In genomic region chr3:123082370-123083065, GRCh38 we compare ENCODE assay signal across 1 cellular context.
TF ChIP-seq lines count a peak whose summit lies in the region.

No MANE protein-coding gene starts in this region.

TF ChIP-seq in K562, 482 proteins besides CTCF, POLR2A, EP300 and RAD21 (continued from another document and continues in another):
- no peak for TF ChIP-seq STAT6 (CRISPR knock-in tag; IDR thresholded peaks at IDR 0.05)
- no peak for TF ChIP-seq GTF2F1 (IDR thresholded peaks at IDR 0.05; ENCODE audit: low read depth, low read length)
- no peak for TF ChIP-seq UBTF (IDR thresholded peaks at IDR 0.05; ENCODE audit: borderline replicate concordance in 1 of 2, low read depth in 2 of 2, low read length in 2 of 2)
- no peak for TF ChIP-seq DACH1 (IDR thresholded peaks at IDR 0.05; ENCODE audit: partially characterized antibody)
- no peak for TF ChIP-seq LARP7 (IDR thresholded peaks at IDR 0.05)
- no peak for TF ChIP-seq CHAMP1 (IDR thresholded peaks at IDR 0.05)
- TF ChIP-seq ESRRA (IDR thresholded peaks at IDR 0.05; ENCODE audit: borderline replicate concordance, low read depth) = no peak
- no peak for TF ChIP-seq RREB1 (CRISPR knock-in tag; IDR thresholded peaks at IDR 0.05)
- no peak for TF ChIP-seq KLF1 (tag; IDR thresholded peaks at IDR 0.05)
- TF ChIP-seq POLR2AphosphoS2 (IDR thresholded peaks at IDR 0.05; ENCODE audit: low read length) = no peak
- no peak for TF ChIP-seq ZNF133 (CRISPR knock-in tag; IDR thresholded peaks at IDR 0.05)
- peak; percentile 92 for TF ChIP-seq CBFA2T3 (IDR thresholded peaks at IDR 0.05)
- no peak for TF ChIP-seq ZNF592 (IDR thresholded peaks at IDR 0.05)
- TF ChIP-seq NCOR1 (IDR thresholded peaks at IDR 0.05) = peak; percentile 70
- no peak for TF ChIP-seq POLR2H (tag; IDR thresholded peaks at IDR 0.05; ENCODE audit: low read depth)
- TF ChIP-seq CHD7 (IDR thresholded peaks at IDR 0.05; ENCODE audit: low read depth, low read length) = no peak
- no peak for TF ChIP-seq ILK (tag; IDR thresholded peaks at IDR 0.05; ENCODE audit: borderline replicate concordance, low read depth)
- TF ChIP-seq BRD4 (IDR thresholded peaks at IDR 0.05) = no peak
- TF ChIP-seq CBFA2T2 (conservative IDR thresholded peaks at IDR 0.05) = peak; percentile 85
